8 cellular contexts compared by ENCODE assay signal in genomic region chr9:133742849-133743444, GRCh38.
DNase-seq lines count a peak whose midpoint lies in the region; ATAC-seq lines count a peak whose summit lies in the region.

No MANE protein-coding gene starts in this region.

- peak; percentile 87 for DNase-seq in D341Med (ENCODE audit: low spot score)
- DNase-seq in NCI-H345 (lab: John Stamatoyannopoulos, UW) = peak; percentile 70
- DNase-seq in activated CD4-positive, CD25-positive, alpha-beta regulatory T cell treated with anti-CD3 and anti-CD28 coated beads, Interleukin-2, amount 50 U/mL, for 16 hours (ENCODE audit: low read depth, low spot score) = peak; percentile 55
- peak in 58 of 61 donors; percentile 5 to 78 (median 44) for DNase-seq in caudate nucleus (lab: John Stamatoyannopoulos, UW)
- DNase-seq in kidney glomerular epithelial cell (lab: John Stamatoyannopoulos, UW) = peak; percentile 18
- peak; percentile 77 for DNase-seq in stimulated activated CD4-positive, alpha-beta T cell treated with anti-CD3 and anti-CD28 coated beads, Interleukin-2, amount 100 ng/mL, for 48 hours

- peak; percentile 61 for ATAC-seq in HG02678 (IDR thresholded peaks at IDR 0.05; ENCODE audit: unreplicated experiment)
- ATAC-seq in GM18502 (IDR thresholded peaks at IDR 0.05; ENCODE audit: poor library complexity, unreplicated experiment) = no peak

- H3K27ac ChIP-seq in caudate nucleus (ENCODE audit: low read depth, low read length) = no peak overlapping the region

Comparison
In these comparisons a context has a peak if more than half of its experiments do, and no peak if none do; other contexts are left out.
1. DNase-seq: peak in every context shown above with its lines; median percentile 87 in D341Med; 77 in stimulated activated CD4-positive, alpha-beta T cell treated with anti-CD3 and anti-CD28 coated beads, Interleukin-2, amount 100 ng/mL, for 48 hours; 70 in NCI-H345; 55 in activated CD4-positive, CD25-positive, alpha-beta regulatory T cell treated with anti-CD3 and anti-CD28 coated beads, Interleukin-2, amount 50 U/mL, for 16 hours; 44 in caudate nucleus; 18 in kidney glomerular epithelial cell.